In the genomic region with DNA sequence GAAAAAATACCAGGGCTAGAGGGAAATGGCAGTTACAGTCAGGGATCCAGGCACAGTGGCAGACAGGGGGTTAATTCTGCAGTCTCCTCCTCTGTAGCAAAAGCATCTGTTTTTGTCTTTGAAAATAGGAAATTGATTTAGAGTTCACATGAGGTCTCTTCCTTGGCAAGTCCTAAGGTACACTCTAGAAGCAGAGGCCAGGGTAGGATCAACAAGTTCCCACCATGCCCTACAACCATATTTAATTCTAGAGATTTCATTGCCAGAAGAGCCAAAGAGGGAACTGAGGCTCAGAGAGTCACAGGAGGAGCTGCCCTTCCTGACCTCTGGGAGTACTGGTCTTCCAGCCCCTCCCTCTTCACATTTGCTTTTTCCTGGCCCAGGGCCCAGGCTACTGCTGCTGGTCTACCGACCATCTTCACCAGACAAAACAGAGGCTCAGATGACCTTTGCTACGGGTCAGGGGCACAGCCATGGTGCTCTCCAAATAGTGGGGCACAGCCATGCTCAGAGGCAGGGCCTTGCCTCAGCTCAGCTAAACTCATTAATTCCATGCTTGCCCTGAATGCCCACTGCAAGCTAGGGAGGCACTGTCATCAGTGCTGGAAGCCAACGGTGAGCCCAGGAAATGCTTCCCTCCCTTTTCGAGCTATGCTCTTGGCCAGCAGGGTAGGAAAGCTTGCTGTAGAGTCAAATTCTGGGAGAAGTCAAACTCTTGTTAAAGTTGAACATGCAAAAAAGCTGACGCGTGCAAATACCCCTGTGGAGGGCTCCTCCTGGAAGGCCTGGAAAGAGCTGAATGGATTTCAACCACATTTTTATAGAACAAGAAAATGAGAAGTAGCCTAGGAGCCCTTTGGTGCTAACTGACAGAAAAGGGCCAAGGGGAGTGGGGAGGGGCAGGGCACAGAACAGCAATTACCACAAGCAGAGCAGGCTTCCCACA, we compare ENCODE assay signal across 1 cellular context.
TF ChIP-seq lines count a peak whose summit lies in the region.

No MANE protein-coding gene starts in this region.

TF ChIP-seq in K562, 482 proteins besides CTCF, POLR2A, EP300 and RAD21:
- peak; percentile 46; the same call in 1 of the 2 replicates for TF ChIP-seq ZNF316 (IDR thresholded peaks at IDR 0.05)
- no peak for TF ChIP-seq TCF3 (CRISPR knock-in tag; IDR thresholded peaks at IDR 0.05)
